Comparison of ENCODE assay signal across 9 cellular contexts in genomic region chr19:5338661-5339469, GRCh38. TPM values are rescaled to one million over a fixed set of nuclear protein-coding genes. Genes with fewer than 3 reads are reported as not detected.
A peak's percentile ranks its signal among the peaks of the same experiment; 100 is the strongest.
DNase-seq lines count a peak whose midpoint lies in the region; ATAC-seq and TF ChIP-seq lines count a peak whose summit lies in the region.
"Had no signal": no experiment of that assay in that cellular context is flagged by ENCODE, and none has a peak within 500 bp of the region (broad histone marks: within the 10 kb centered on the region; RNA-seq: fewer than 3 reads in every experiment).

No MANE protein-coding gene starts in this region.

- no peaks in the 10 kb centered on the region for H3K36me3 ChIP-seq in mucosa of stomach (ENCODE audit: control insufficient read depth, insufficient read depth, low read length)

- peaks cover 4% of the 10 kb centered on the region for H3K4me1 ChIP-seq in mucosa of stomach (ENCODE audit: control insufficient read depth, insufficient read depth, low read length)

- H3K27me3 ChIP-seq in mucosa of stomach (ENCODE audit: control insufficient read depth, insufficient read depth, low read length) = peaks cover 45% of the 10 kb centered on the region

- peak overlapping the region; percentile 28 for H3K9ac ChIP-seq in mucosa of stomach (ENCODE audit: low read length)

- no peak overlapping the region for H3K4me3 ChIP-seq in NB4 (ENCODE audit: low read depth, low read length)
- H3K4me3 ChIP-seq in mucosa of stomach (ENCODE audit: low read length) = no peak overlapping the region

- TF ChIP-seq POLR2A in NB4 (IDR thresholded peaks at IDR 0.05; ENCODE audit: extremely low read depth, insufficient read length) = no peak

- no peak for TF ChIP-seq CTCF in NB4 (IDR thresholded peaks at IDR 0.05; ENCODE audit: low read depth, low read length)

- DNase-seq in COR-L47 (lab: John Stamatoyannopoulos, UW) = peak; percentile 50
- DNase-seq in NB4 (ENCODE audit: low read depth) = peak; percentile 15
- DNase-seq in astrocyte of the hippocampus (ENCODE audit: low read depth, low spot score) = peak; percentile 38
- no peak for DNase-seq in HT-29 (ENCODE audit: low spot score)
- DNase-seq: T-helper 9 cell had no signal

- no peaks in the 10 kb centered on the region for H3K9me3 ChIP-seq in mucosa of stomach (ENCODE audit: control insufficient read depth, low read length)

- no peak for ATAC-seq in HG03097 (IDR thresholded peaks at IDR 0.05; ENCODE audit: low FRiP score, unreplicated experiment)
- no peak for ATAC-seq in GM21717 (IDR thresholded peaks at IDR 0.05; ENCODE audit: unreplicated experiment)
- no peak for ATAC-seq in HG03196 (IDR thresholded peaks at IDR 0.05; ENCODE audit: unreplicated experiment)

RNA-seq across cellular contexts. Expression of gene PTPRS, which starts 1.7 kb away (rescaled TPM):
- total RNA-seq in HT-29 (2014; rRNA removed; shearing (Covaris generic)) = 0.03 and 0.08 TPM in 2 replicates
